ENCODE assay signal across 8 cellular contexts in the genomic region with DNA sequence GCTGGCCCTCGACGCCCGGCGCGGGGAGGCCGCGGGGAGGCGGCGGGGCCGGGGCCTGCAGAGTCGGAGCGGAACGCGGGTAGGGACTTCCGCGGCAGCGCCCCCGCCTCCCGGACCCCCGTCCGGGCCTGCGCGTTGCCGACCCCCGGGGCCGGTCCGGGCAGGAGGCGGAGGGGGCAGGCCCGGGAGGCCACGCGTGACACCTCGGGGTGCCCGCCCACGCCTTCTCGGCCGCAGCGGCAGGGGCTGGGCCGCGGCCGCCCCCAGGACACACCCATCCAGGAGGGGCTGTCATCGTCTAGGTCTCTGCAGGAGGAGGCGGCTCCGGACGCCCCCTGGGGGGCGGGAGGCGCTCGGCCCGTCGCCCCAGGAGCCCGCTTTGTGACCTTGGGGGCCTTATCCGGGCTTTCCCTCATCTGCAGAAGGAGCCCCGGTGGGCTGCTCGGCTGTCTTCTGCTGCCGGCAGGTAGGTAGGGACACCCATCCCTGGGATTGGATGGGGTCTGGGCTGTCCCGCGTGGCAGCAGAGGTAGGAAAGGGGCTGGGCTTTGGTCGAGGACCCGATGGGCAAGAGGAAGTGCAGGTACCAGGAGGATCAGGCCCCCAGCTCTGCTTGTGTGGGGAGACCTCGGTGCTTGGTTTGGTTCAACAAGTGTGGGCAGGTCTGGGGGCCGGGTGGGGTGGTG. TPM values are rescaled to one million over a fixed set of nuclear protein-coding genes. Genes with fewer than 3 reads are reported as not detected.
DNase-seq lines count a peak whose midpoint lies in the region; ATAC-seq and TF ChIP-seq lines count a peak whose summit lies in the region.

No MANE protein-coding gene starts in this region.

- H3K9me3 ChIP-seq in HCT116 (ENCODE audit: control insufficient read depth in 1 of 2, insufficient read depth in 1 of 2, low read depth in 1 of 2, low read length in 2 of 2), result no peaks in the 10 kb centered on the region
- no peaks in the 10 kb centered on the region for H3K9me3 ChIP-seq in endocrine pancreas (ENCODE audit: control insufficient read depth, low read length)
- H3K9me3 ChIP-seq in stomach smooth muscle (ENCODE audit: control insufficient read depth in 2 of 2, low read length in 2 of 2), result no peaks in the 10 kb centered on the region

- H3K36me3 ChIP-seq in HCT116 (ENCODE audit: control insufficient read depth in 1 of 2, insufficient read depth in 2 of 2, low read length in 2 of 2), result peaks cover 8 to 14% of the 10 kb centered on the region in 2 experiments; a peak in 2 of 4 replicates
- H3K36me3 ChIP-seq in endocrine pancreas (ENCODE audit: control insufficient read depth, insufficient read depth, low read length), result peaks cover 4% of the 10 kb centered on the region
- H3K36me3 ChIP-seq in stomach smooth muscle (ENCODE audit: control insufficient read depth in 2 of 2, insufficient read depth in 2 of 2, low read length in 2 of 2), result peaks cover 5 to 12% of the 10 kb centered on the region in 2 donors

- TF ChIP-seq POLR2A in HCT116 (IDR thresholded peaks at IDR 0.05; ENCODE audit: borderline replicate concordance, extremely low read depth, insufficient read depth, insufficient read length), result no peak

- peaks cover 2 to 17% of the 10 kb centered on the region in 2 experiments; a peak in 2 of 4 replicates for H3K4me1 ChIP-seq in HCT116 (ENCODE audit: control insufficient read depth in 1 of 2, insufficient read depth in 2 of 2, low read length in 2 of 2)
- H3K4me1 ChIP-seq in endocrine pancreas (ENCODE audit: control insufficient read depth, insufficient read depth, low read length), result no peaks in the 10 kb centered on the region
- peaks cover 18% of the 10 kb centered on the region for H3K4me1 ChIP-seq in stomach smooth muscle (ENCODE audit: control insufficient read depth, insufficient read depth, low read length)

- H3K27me3 ChIP-seq in HCT116 (ENCODE audit: insufficient read depth, low read length) (no peaks in the 10 kb centered on the region), endocrine pancreas (ENCODE audit: control insufficient read depth, insufficient read depth, low read length) (no peaks in the 10 kb centered on the region), stomach smooth muscle (ENCODE audit: control insufficient read depth in 1 of 2, insufficient read depth in 2 of 2, low read length in 2 of 2) (no peaks in the 10 kb centered on the region)

- CTCF ChIA-PET in HCT116 (lab: Charles Lee), result no interaction called here

- H3K4me3 Mint-ChIP-seq in naive thymus-derived CD8-positive, alpha-beta T cell, result peak overlapping the region; percentile 77 to 94 (median 86)

- BruUV-seq in HCT116 (replicated peaks; lab: Mats Ljungman, UMichigan), result no TSS peak

- H3K4me3 ChIP-seq in HCT116 (replicated peaks in 1 of 2; ENCODE audit: low read depth in 1 of 2, low read length in 2 of 2), result peak overlapping the region; percentile 65 to 71
- H3K4me3 ChIP-seq in endocrine pancreas (ENCODE audit: control insufficient read depth, insufficient read depth, low read length), result no peak overlapping the region
- peak overlapping the region; percentile 69 to 79 for H3K4me3 ChIP-seq in stomach smooth muscle (ENCODE audit: low read length in 2 of 2)

- H3K79me2 ChIP-seq in HCT116 (ENCODE audit: insufficient read depth, low read length), result peaks cover 44% of the 10 kb centered on the region

- H3K36me3 Mint-ChIP-seq in naive thymus-derived CD8-positive, alpha-beta T cell, result peaks cover 0 to 28% (median 2%) of the 10 kb centered on the region in 3 donors

- peaks cover 18 to 41% (median 39%) of the 10 kb centered on the region in 4 donors for H3K4me1 Mint-ChIP-seq in naive thymus-derived CD8-positive, alpha-beta T cell

- intact Hi-C loops in HCT116 (cut with micrococcal nuclease), result no loop called here

- POLR2A ChIA-PET in HCT116 (lab: Charles Lee), result no interaction called here
- POLR2A ChIA-PET in naive thymus-derived CD8-positive, alpha-beta T cell (lab: Charles Lee), result interaction anchor here (0.8 to 1.5 kb wide), 6 partner anchors 14 to 48 kb away, joined by 3 to 6 read pairs (median 4); a partner anchor contains a TSS

- H3K4me2 ChIP-seq in HCT116 (ENCODE audit: low read length), result peak overlapping the region; percentile 88

- H3K27ac ChIP-seq in HCT116 (ENCODE audit: low read depth, low read length), result peak overlapping the region; percentile 79; the same call in 1 of the 2 replicates
- no peak overlapping the region for H3K27ac ChIP-seq in stomach smooth muscle (ENCODE audit: low read length)

- ATAC-seq in HCT116, result peak; percentile 78
- peak; percentile 78 to 86 for ATAC-seq in naive thymus-derived CD8-positive, alpha-beta T cell

- no peaks in the 10 kb centered on the region for H3K9me3 Mint-ChIP-seq in naive thymus-derived CD8-positive, alpha-beta T cell

- DNase-seq in NCI-H2081 (lab: John Stamatoyannopoulos, UW) (peak; percentile 28 to 43), NCI-H2081 treated with DMSO at 0.1 percent for 48 hours (lab: John Stamatoyannopoulos, UW) (no peak), HCT116 (ENCODE audit: low read depth, low spot score) (no peak), M059J (ENCODE audit: low read depth) (peak; percentile 29)
- DNase-seq in activated CD4-positive, alpha-beta T cell treated with anti-CD3 and anti-CD28 coated beads, Interleukin-2, amount 50 U/mL, for 48 hours, result peak; percentile 49 to 64
- peak; percentile 38 to 83 (median 56) for DNase-seq in naive thymus-derived CD8-positive, alpha-beta T cell

- peak overlapping the region; percentile 86 to 96 (median 91) for H3K27ac Mint-ChIP-seq in naive thymus-derived CD8-positive, alpha-beta T cell

- no peaks in the 10 kb centered on the region for H3K27me3 Mint-ChIP-seq in naive thymus-derived CD8-positive, alpha-beta T cell

- H4K20me1 ChIP-seq in HCT116 (ENCODE audit: insufficient read depth), result no peaks in the 10 kb centered on the region

- peak in 2 of 3 experiments; percentile 11 to 24; a peak in 1 of 6 replicates for TF ChIP-seq CTCF in HCT116 (IDR thresholded peaks at IDR 0.05 in 2 of 3, conservative IDR thresholded peaks at IDR 0.05 in 1 of 3; ENCODE audit: borderline replicate concordance in 1 of 3, insufficient read depth in 1 of 3, low read depth in 2 of 3, low read length in 2 of 3)

- H3K9ac ChIP-seq in HCT116 (ENCODE audit: low read length), result peak overlapping the region; percentile 62
- H3K9ac ChIP-seq in endocrine pancreas (ENCODE audit: control insufficient read depth, insufficient read depth, low read length), result peak overlapping the region; percentile 82
- H3K9ac ChIP-seq in stomach smooth muscle (ENCODE audit: low read length in 2 of 2), result peak overlapping the region; percentile 68 to 73

- H2AFZ ChIP-seq in HCT116 (ENCODE audit: low read depth, low read length, poor library complexity, severe bottlenecking), result no peak overlapping the region

- RAD21 ChIA-PET in HCT116 (lab: Charles Lee; ENCODE audit: low non-redundant PET in 1 of 2, low total read pairs in 2 of 2, uncharacterized antibody in 2 of 2, unreplicated experiment in 2 of 2), result no interaction called here

- TF ChIP-seq RAD21 in HCT116 (IDR thresholded peaks at IDR 0.05; ENCODE audit: low read depth), result no peak

- H3K9me2 ChIP-seq in HCT116 (ENCODE audit: insufficient read depth), result no peaks in the 10 kb centered on the region

TF ChIP-seq in HCT116, 20 proteins besides CTCF, POLR2A, EP300 and RAD21:
- no peak for TF ChIP-seq YY1 (IDR thresholded peaks at IDR 0.05; ENCODE audit: extremely low read depth, insufficient replicate concordance, low read depth, low read length)
- 0 out of 2 replicates have a peak, but pooled peaks have one; percentile 33 for TF ChIP-seq ZFX (IDR thresholded peaks at IDR 0.05)
- no peak for TF ChIP-seq FOSL1 (IDR thresholded peaks at IDR 0.05; ENCODE audit: low read depth)
- no peak for TF ChIP-seq POLR2AphosphoS5 (IDR thresholded peaks at IDR 0.05; ENCODE audit: low read depth, low read length)
- peak; percentile 59; the same call in 1 of the 2 replicates for TF ChIP-seq EGR1 (IDR thresholded peaks at IDR 0.05; ENCODE audit: low read depth)

RNA-seq across cellular contexts. Expression of a gene that starts 0.6 kb away (rescaled TPM):
- total RNA-seq in HCT116 (2021; ENCODE audit: unreplicated experiment), result 25.0 TPM
- polyA plus RNA-seq in HCT116 (2012), result 13.3 and 14.2 TPM in 2 replicates
- total RNA-seq in M059J (2014; rRNA removed; shearing (Covaris generic)), result 5.6 and 7.8 TPM in 2 replicates
- 10 to 100 TPM; 65.5 to 77.9 TPM for total RNA-seq in naive thymus-derived CD8-positive, alpha-beta T cell
- polyA plus RNA-seq in naive thymus-derived CD8-positive, alpha-beta T cell, result 1 to 10 TPM in 2 of 3 donors, under 1 TPM in 1; 0.96 to 5.7 (median 1.8) TPM

RNA-seq across cellular contexts. Expression of a gene that starts 22.3 kb away (rescaled TPM):
- total RNA-seq in HCT116 (2021; ENCODE audit: unreplicated experiment), result 0.05 TPM
- polyA plus RNA-seq in HCT116 (2012), result 0.04 and 0.09 TPM in 2 replicates
- 0.25 and 0.94 TPM in 2 replicates for total RNA-seq in M059J (2014; rRNA removed; shearing (Covaris generic))
- total RNA-seq in naive thymus-derived CD8-positive, alpha-beta T cell, result 1 to 10 TPM; 9.4 to 9.5 TPM
- 1 to 10 TPM; 3.1 to 8.2 (median 3.8) TPM for polyA plus RNA-seq in naive thymus-derived CD8-positive, alpha-beta T cell

RNA-seq across cellular contexts. Expression of a gene that starts 47.9 kb away (rescaled TPM):
- 24.3 TPM for total RNA-seq in HCT116 (2021; ENCODE audit: unreplicated experiment)
- polyA plus RNA-seq in HCT116 (2012), result 13.1 and 14.6 TPM in 2 replicates
- total RNA-seq in M059J (2014; rRNA removed; shearing (Covaris generic)), result 17.7 and 20.0 TPM in 2 replicates
- 10 to 100 TPM; 57.4 to 61.8 TPM for total RNA-seq in naive thymus-derived CD8-positive, alpha-beta T cell
- 10 to 100 TPM; 29.4 to 43.3 (median 30.2) TPM for polyA plus RNA-seq in naive thymus-derived CD8-positive, alpha-beta T cell

Comparison
In these comparisons a context has a peak if more than half of its experiments do, and no peak if none do; other contexts are left out.
1. DNase-seq: peak in NCI-H2081 (2 of 2), M059J (single experiment), activated CD4-positive, alpha-beta T cell treated with anti-CD3 and anti-CD28 coated beads, Interleukin-2, amount 50 U/mL, for 48 hours (2 of 2) and naive thymus-derived CD8-positive, alpha-beta T cell (10 of 10); none in NCI-H2081 treated with DMSO at 0.1 percent for 48 hours (single experiment) and HCT116 (single experiment).
2. Peak in every context shown above with its lines, with median percentiles within 50 percentile points of each other: H3K9ac ChIP-seq.